8 cellular contexts compared by ENCODE assay signal in the genomic region with DNA sequence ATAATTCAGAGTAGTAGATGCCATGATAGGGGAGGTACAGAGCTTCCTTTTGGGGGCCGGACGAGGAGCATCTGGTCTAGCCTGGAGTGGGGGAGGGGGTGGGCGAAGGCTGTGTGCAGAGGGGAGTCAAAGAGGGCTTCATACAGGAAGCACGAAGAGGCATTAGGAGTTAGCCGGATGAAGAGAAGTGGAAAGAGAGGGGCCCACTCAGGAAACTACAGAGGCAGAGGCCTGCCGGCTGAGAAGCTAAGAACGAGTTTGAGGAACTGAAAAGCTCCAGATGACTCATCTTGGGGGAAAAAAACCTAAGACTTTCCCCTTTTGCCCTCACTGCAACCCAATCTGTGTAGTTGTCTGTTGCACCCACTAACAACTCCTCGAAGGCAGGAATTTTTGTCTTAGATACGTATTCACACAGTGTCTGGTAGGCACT. TPM values are rescaled to one million over a fixed set of nuclear protein-coding genes. Genes with fewer than 3 reads are reported as not detected.
DNase-seq lines count a peak whose midpoint lies in the region; ATAC-seq, FAIRE-seq and TF ChIP-seq lines count a peak whose summit lies in the region.

No MANE protein-coding gene starts in this region.

- H3K9me2 ChIP-seq in SK-N-SH, result no peaks in the 10 kb centered on the region

- peaks cover 5% of the 10 kb centered on the region for H3K36me3 Mint-ChIP-seq in astrocyte (ENCODE audit: low read depth, unreplicated experiment)

- H3K9me3 ChIP-seq in SK-N-SH (no peaks in the 10 kb centered on the region), astrocyte (ENCODE audit: insufficient read depth, low read depth, low read length) (no peaks in the 10 kb centered on the region), iPS-18c (ENCODE audit: control insufficient read depth, insufficient read depth, low read length) (no peaks in the 10 kb centered on the region)

- POLR2A ChIA-PET in SK-N-SH (lab: Yijun Ruan, JAX), result interaction anchor here (0.6 to 2.8 kb wide), 16 partner anchors 9 to 1305 kb away, joined by 3 to 16 read pairs (median 5); partner anchors contain the start of genes KLHDC3, MEA1, PEX6 and PPP2R5D

- H3K9ac ChIP-seq in SK-N-SH (peak overlapping the region; percentile 78), astrocyte (ENCODE audit: low read length) (peak overlapping the region; percentile 81)

- H3K27me3 Mint-ChIP-seq in astrocyte (ENCODE audit: low read depth, unreplicated experiment), result no peaks in the 10 kb centered on the region

- TF ChIP-seq RAD21 in SK-N-SH (IDR thresholded peaks at IDR 0.05; ENCODE audit: low read length), result no peak

- H3K4me2 ChIP-seq in SK-N-SH, result peak overlapping the region; percentile 86
- H3K4me2 ChIP-seq in astrocyte (ENCODE audit: low read length), result peak overlapping the region; percentile 92

- H3K36me3 ChIP-seq in SK-N-SH (replicated peaks in 1 of 2; ENCODE audit: control insufficient read depth in 1 of 2, insufficient read depth in 2 of 2, low read length in 1 of 2) (peaks cover 9 to 23% of the 10 kb centered on the region in 2 experiments), astrocyte (ENCODE audit: insufficient read depth, low read length) (no peaks in the 10 kb centered on the region)

- CTCF ChIA-PET in SK-N-SH (lab: Yijun Ruan, JAX), result interaction anchor here (0.7 to 2.1 kb wide), 6 partner anchors 10 to 49 kb away, joined by 3 to 11 read pairs (median 4); partner anchors contain the start of gene PEX6

- peak overlapping the region; percentile 86 for H3K27ac Mint-ChIP-seq in astrocyte (ENCODE audit: unreplicated experiment)

- H3K4me1 ChIP-seq in SK-N-SH (ENCODE audit: control insufficient read depth in 1 of 2, insufficient read depth in 2 of 2, low read depth in 1 of 2, low read length in 1 of 2) (peaks cover 0 to 15% of the 10 kb centered on the region in 2 experiments; a peak in 1 of 4 replicates), astrocyte (ENCODE audit: insufficient read depth, low read length) (peaks cover 10% of the 10 kb centered on the region)

- ATAC-seq in GM19397 (IDR thresholded peaks at IDR 0.05; ENCODE audit: unreplicated experiment), result peak; percentile 53
- ATAC-seq in HG03521 (IDR thresholded peaks at IDR 0.05; ENCODE audit: unreplicated experiment), result peak; percentile 45

- no peak for TF ChIP-seq EP300 in SK-N-SH (IDR thresholded peaks at IDR 0.05; ENCODE audit: borderline replicate concordance in 1 of 2, low read depth in 1 of 2, low read length in 1 of 2)

- H4K20me1 ChIP-seq in SK-N-SH (ENCODE audit: insufficient read depth) (no peaks in the 10 kb centered on the region; the same call in 1 of the 2 replicates), astrocyte (ENCODE audit: insufficient read depth, low read length) (peaks cover 20% of the 10 kb centered on the region)

- H3K4me3 Mint-ChIP-seq in astrocyte (ENCODE audit: unreplicated experiment), result peak overlapping the region; percentile 97

- H3K4me3 ChIP-seq in SK-N-SH (ENCODE audit: low read depth in 2 of 2, low read length in 1 of 2), result peak overlapping the region; percentile 71 to 78
- peak overlapping the region; percentile 76 for H3K4me3 ChIP-seq in astrocyte (ENCODE audit: insufficient read depth, low read depth, low read length)
- peak overlapping the region; percentile 90 for H3K4me3 ChIP-seq in iPS-18c (ENCODE audit: insufficient read depth, low read depth, low read length)

- no peaks in the 10 kb centered on the region for H3K9me3 Mint-ChIP-seq in astrocyte (ENCODE audit: unreplicated experiment)

- H3K27me3 ChIP-seq in SK-N-SH (ENCODE audit: insufficient read depth) (no peaks in the 10 kb centered on the region), astrocyte (ENCODE audit: insufficient read depth, low read length) (no peaks in the 10 kb centered on the region)

- H3F3A ChIP-seq in SK-N-SH (replicated peaks; ENCODE audit: insufficient read depth), result peaks cover 35% of the 10 kb centered on the region

- DNase-seq in CMK (ENCODE audit: low read depth) (peak; percentile 88), SK-N-SH (peak; percentile 79), astrocyte (ENCODE audit: low read depth) (peak; percentile 71), posterior vena cava (ENCODE audit: low spot score) (no peak)
- peak; percentile 37 to 53 (median 48) for DNase-seq in stimulated activated CD4-positive, alpha-beta T cell treated with anti-CD3 and anti-CD28 coated beads, Interleukin-12 subunit alpha, Interleukin-12 subunit beta, amount 100 ng/mL, for 48 hours (ENCODE audit: low read depth in 2 of 3, low spot score in 1 of 3)

- TF ChIP-seq CTCF in SK-N-SH (IDR thresholded peaks at IDR 0.05) (no peak), astrocyte (IDR thresholded peaks at IDR 0.05; ENCODE audit: insufficient read depth, low read depth, low read length) (no peak)

- intact Hi-C loops in posterior vena cava (cut with DNase I), result loop anchor here in 1 of 2 donors (5.0 kb wide), 1 partner anchor 47 kb away; the partner anchor contains the start of gene PEX6

- FAIRE-seq in astrocyte (lab: Jason Lieb, UNC), result no peak

- H3K79me2 ChIP-seq in SK-N-SH (ENCODE audit: insufficient read depth), result peaks cover 49% of the 10 kb centered on the region
- H3K79me2 ChIP-seq in astrocyte (ENCODE audit: insufficient read depth, low read length), result peaks cover 43% of the 10 kb centered on the region

- peak overlapping the region; percentile 92 to 93 for H3K27ac ChIP-seq in SK-N-SH (ENCODE audit: low read depth in 2 of 2, low read length in 1 of 2)
- H3K27ac ChIP-seq in astrocyte (ENCODE audit: low read depth, low read length), result peak overlapping the region; percentile 86

- H3K4me1 Mint-ChIP-seq in astrocyte (ENCODE audit: low read depth, unreplicated experiment), result peaks cover 4% of the 10 kb centered on the region

- 2% methylated on average over 9 of the region's 9 CpGs for WGBS in SK-N-SH (ENCODE audit: low lambda C conversion rate)

- H2AFZ ChIP-seq in SK-N-SH (ENCODE audit: low read depth) (peak overlapping the region; percentile 36; the same call in 1 of the 2 replicates), astrocyte (ENCODE audit: low read depth, low read length) (peak overlapping the region; percentile 84)

TF ChIP-seq in SK-N-SH, 30 proteins besides CTCF, POLR2A, EP300 and RAD21:
- TF ChIP-seq NFIC (IDR thresholded peaks at IDR 0.05; ENCODE audit: borderline replicate concordance) (0 out of 2 replicates have a peak, but pooled peaks have one; percentile 5), TCF12 (IDR thresholded peaks at IDR 0.05) (no peak), CHD2 (IDR thresholded peaks at IDR 0.05; ENCODE audit: low read length, partially characterized antibody) (peak; percentile 69), JUND (IDR thresholded peaks at IDR 0.05) (peak; percentile 66), IRF3 (IDR thresholded peaks at IDR 0.05; ENCODE audit: low read depth, low read length) (no peak), GABPA (IDR thresholded peaks at IDR 0.05; ENCODE audit: low read depth) (peak; percentile 14; the same call in 1 of the 2 replicates), FOSL2 (IDR thresholded peaks at IDR 0.05; ENCODE audit: borderline replicate concordance, low read depth) (peak; percentile 77)
- TF ChIP-seq, protein P1, sequence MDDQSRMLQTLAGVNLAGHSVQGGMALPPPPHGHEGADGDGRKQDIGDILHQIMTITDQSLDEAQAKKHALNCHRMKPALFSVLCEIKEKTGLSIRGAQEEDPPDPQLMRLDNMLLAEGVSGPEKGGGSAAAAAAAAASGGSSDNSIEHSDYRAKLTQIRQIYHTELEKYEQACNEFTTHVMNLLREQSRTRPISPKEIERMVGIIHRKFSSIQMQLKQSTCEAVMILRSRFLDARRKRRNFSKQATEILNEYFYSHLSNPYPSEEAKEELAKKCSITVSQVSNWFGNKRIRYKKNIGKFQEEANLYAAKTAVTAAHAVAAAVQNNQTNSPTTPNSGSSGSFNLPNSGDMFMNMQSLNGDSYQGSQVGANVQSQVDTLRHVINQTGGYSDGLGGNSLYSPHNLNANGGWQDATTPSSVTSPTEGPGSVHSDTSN (IDR thresholded peaks at IDR 0.05), result no peak

RNA-seq across cellular contexts. Expression of gene CNPY3, which starts 0.7 kb away (rescaled TPM):
- polyA plus RNA-seq in SK-N-SH (2012; rRNA removed), result 59.2 and 77.5 TPM in 2 replicates
- polyA plus RNA-seq in SK-N-SH (2012; cell fraction: cytosol; rRNA removed), result 50.5 and 59.8 TPM in 2 replicates
- polyA plus RNA-seq in SK-N-SH (2012; cell fraction: nucleus; rRNA removed), result 53.7 and 63.5 TPM in 2 replicates
- total RNA-seq in astrocyte (37.1 and 37.4 TPM in 2 replicates), posterior vena cava (10 to 100 TPM; 20.8 to 33.7 TPM)

RNA-seq across cellular contexts. Expression of gene PTCRA, which starts 14.1 kb away (rescaled TPM):
- polyA plus RNA-seq in SK-N-SH (2012; rRNA removed), result not detected in 2 replicates
- not detected in 2 replicates for polyA plus RNA-seq in SK-N-SH (2012; cell fraction: cytosol; rRNA removed)
- not detected in 2 replicates for polyA plus RNA-seq in SK-N-SH (2012; cell fraction: nucleus; rRNA removed)
- total RNA-seq in astrocyte (not detected in 2 replicates), posterior vena cava (not detected)

RNA-seq across cellular contexts. Expression of gene GNMT, which starts 30.6 kb away (rescaled TPM):
- polyA plus RNA-seq in SK-N-SH (2012; rRNA removed), result 1.4 and 2.0 TPM in 2 replicates
- polyA plus RNA-seq in SK-N-SH (2012; cell fraction: cytosol; rRNA removed), result 0.48 and 0.56 TPM in 2 replicates
- 11.9 and 12.7 TPM in 2 replicates for polyA plus RNA-seq in SK-N-SH (2012; cell fraction: nucleus; rRNA removed)
- total RNA-seq in astrocyte (0.68 TPM in 1 of 2 replicates, not detected in the other), posterior vena cava (not detected)

RNA-seq across cellular contexts. Expression of gene PEX6, which starts 49.0 kb away (rescaled TPM):
- 12.5 and 15.3 TPM in 2 replicates for polyA plus RNA-seq in SK-N-SH (2012; rRNA removed)
- 5.2 and 8.4 TPM in 2 replicates for polyA plus RNA-seq in SK-N-SH (2012; cell fraction: cytosol; rRNA removed)
- 57.9 and 73.6 TPM in 2 replicates for polyA plus RNA-seq in SK-N-SH (2012; cell fraction: nucleus; rRNA removed)
- total RNA-seq in astrocyte (22.7 and 27.1 TPM in 2 replicates), posterior vena cava (10 to 100 TPM in 1 of 2 donors, 1 to 10 TPM in 1; 8.8 to 12.8 TPM)

RNA-seq across cellular contexts. Expression of gene RPL7L1, which starts 50.5 kb away (rescaled TPM):
- polyA plus RNA-seq in SK-N-SH (2012; rRNA removed), result 22.1 and 28.7 TPM in 2 replicates
- polyA plus RNA-seq in SK-N-SH (2012; cell fraction: cytosol; rRNA removed), result 42.5 and 49.2 TPM in 2 replicates
- 11.6 and 17.3 TPM in 2 replicates for polyA plus RNA-seq in SK-N-SH (2012; cell fraction: nucleus; rRNA removed)
- total RNA-seq in astrocyte (90.1 and 92.0 TPM in 2 replicates), posterior vena cava (10 to 100 TPM; 52.9 to 63.0 TPM)
